In the genomic region with DNA sequence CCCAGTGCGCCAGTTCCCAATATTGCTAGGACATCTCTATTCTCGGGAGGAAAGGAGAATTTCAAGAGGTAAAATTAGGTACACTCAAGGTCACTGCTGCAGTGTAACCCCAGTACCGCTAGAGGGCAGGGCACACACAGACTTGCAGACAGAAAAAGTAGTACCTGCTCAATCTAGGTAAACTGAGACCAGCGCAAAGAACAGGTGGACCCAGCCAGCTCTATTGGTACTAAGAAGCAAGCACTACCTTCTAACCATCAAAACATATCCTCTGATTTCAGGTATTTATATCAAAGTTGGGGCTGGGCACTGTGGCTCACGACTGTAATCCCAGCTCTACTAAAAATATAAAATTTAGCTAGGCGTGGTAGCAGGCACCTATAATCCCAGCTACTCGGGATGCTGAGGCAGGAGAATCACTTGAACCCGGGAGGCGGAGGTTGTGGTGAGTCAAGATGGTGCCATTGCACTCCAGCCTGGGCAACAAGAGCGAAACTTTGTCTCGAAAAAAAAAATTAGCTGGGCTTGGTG, we compare ENCODE assay signal across 1 cellular context.
A peak's percentile ranks its signal among the peaks of the same experiment; 100 is the strongest.
TF ChIP-seq lines count a peak whose summit lies in the region.

No MANE protein-coding gene starts in this region.

TF ChIP-seq in H1, 55 proteins besides CTCF, POLR2A, EP300 and RAD21:
- TF ChIP-seq CTBP2 (IDR thresholded peaks at IDR 0.05; ENCODE audit: borderline replicate concordance, insufficient read depth, insufficient read length, low read length) (no peak), CBX5 (IDR thresholded peaks at IDR 0.05; ENCODE audit: low read depth, low read length) (no peak), JUND (IDR thresholded peaks at IDR 0.05; ENCODE audit: low read length) (no peak), EGR1 (IDR thresholded peaks at IDR 0.05; ENCODE audit: borderline replicate concordance, low read depth, low read length) (no peak), NANOG (IDR thresholded peaks at IDR 0.05; ENCODE audit: insufficient read depth, low read depth, low read length, poor library complexity, severe bottlenecking) (no peak), EZH2 (IDR thresholded peaks at IDR 0.05; ENCODE audit: low read depth, low read length, severe bottlenecking) (no peak), JUN (IDR thresholded peaks at IDR 0.05; ENCODE audit: low read depth, low read length) (no peak), POLR2AphosphoS5 (IDR thresholded peaks at IDR 0.05; ENCODE audit: low read depth, low read length) (no peak), TBP (IDR thresholded peaks at IDR 0.05; ENCODE audit: low read depth, low read length) (peak; percentile 26; the same call in 1 of the 2 replicates), SIN3A (conservative IDR thresholded peaks at IDR 0.05 in 1 of 2, IDR thresholded peaks at IDR 0.05 in 1 of 2; ENCODE audit: low read depth in 1 of 2, low read length in 2 of 2) (0 out of 4 replicates have a peak, but pooled peaks of 1 of the 2 experiments have one; percentile 63), BRCA1 (IDR thresholded peaks at IDR 0.05; ENCODE audit: low read depth, low read length) (no peak), CHD1 (IDR thresholded peaks at IDR 0.05; ENCODE audit: low read depth, low read length) (no peak), CREB1 (IDR thresholded peaks at IDR 0.05) (0 out of 2 replicates have a peak, but pooled peaks have one; percentile 28), POU5F1 (IDR thresholded peaks at IDR 0.05; ENCODE audit: low read depth, low read length) (no peak), HDAC6 (IDR thresholded peaks at IDR 0.05; ENCODE audit: low read depth, low read length) (no peak)
TF ChIP-seq in H1: peak in this region for 3.
